In genomic region chr17:79028496-79029326, GRCh38 we compare ENCODE assay signal across 12 cellular contexts. TPM values are rescaled to one million over a fixed set of nuclear protein-coding genes. Genes with fewer than 3 reads are reported as not detected.
DNase-seq lines count a peak whose midpoint lies in the region; ATAC-seq, FAIRE-seq and TF ChIP-seq lines count a peak whose summit lies in the region.
"Had no signal": no experiment of that assay in that cellular context is flagged by ENCODE, and none has a peak within 500 bp of the region (broad histone marks: within the 10 kb centered on the region; RNA-seq: fewer than 3 reads in every experiment).

No MANE protein-coding gene starts in this region.

- CTCF ChIA-PET in BJ (lab: Yijun Ruan, JAX), result interaction anchor here (1.0 to 4.8 kb wide), 7 partner anchors 9 to 365 kb away, joined by 3 to 37 read pairs (median 5); no protein-coding TSS in a partner anchor

- H3K27me3 Mint-ChIP-seq in progenitor cell of endocrine pancreas, result peaks cover 60% of the 10 kb centered on the region

- FAIRE-seq in HTR-8/SVneo (lab: Jason Lieb, UNC), result no peak
- FAIRE-seq: GM19239 had no signal

- H3K4me3 Mint-ChIP-seq in progenitor cell of endocrine pancreas (ENCODE audit: low read depth), result no peak overlapping the region

- TF ChIP-seq CTCF in BJ (IDR thresholded peaks at IDR 0.05; ENCODE audit: insufficient read depth, low read depth, low read length) (peak; percentile 34; the same call in 1 of the 2 replicates), choroid plexus epithelial cell (conservative IDR thresholded peaks at IDR 0.05; ENCODE audit: low read depth, low read length) (peak; percentile 42), progenitor cell of endocrine pancreas (IDR thresholded peaks at IDR 0.05; ENCODE audit: unreplicated experiment) (peak; percentile 11)

- H3K4me1 Mint-ChIP-seq in progenitor cell of endocrine pancreas (ENCODE audit: low read depth), result peaks cover 8% of the 10 kb centered on the region

- H3K36me3 ChIP-seq in BJ (ENCODE audit: control insufficient read depth, insufficient read depth, low read length), result no peaks in the 10 kb centered on the region

- H3K4me3 ChIP-seq in BJ (ENCODE audit: low read depth, low read length) (no peak overlapping the region), choroid plexus epithelial cell (ENCODE audit: low read depth, low read length) (no peak overlapping the region)

- no peak overlapping the region for H3K27ac Mint-ChIP-seq in progenitor cell of endocrine pancreas

- H3K36me3 Mint-ChIP-seq in progenitor cell of endocrine pancreas (ENCODE audit: insufficient read depth), result no peaks in the 10 kb centered on the region

- POLR2A ChIA-PET in BJ (lab: Charles Lee), result no interaction called here

- H3K27me3 ChIP-seq in BJ (ENCODE audit: control insufficient read depth, insufficient read depth, low read length), result no peaks in the 10 kb centered on the region

- no peak for ATAC-seq in GM21360 (IDR thresholded peaks at IDR 0.05; ENCODE audit: unreplicated experiment)

- DNase-seq in BJ (ENCODE audit: low read depth) (no peak), HT-29 (ENCODE audit: low spot score) (peak; percentile 22), choroid plexus epithelial cell (ENCODE audit: low read depth) (no peak), progenitor cell of endocrine pancreas (ENCODE audit: low spot score, unreplicated experiment) (no peak), NCI-H446 (lab: John Stamatoyannopoulos, UW) (no peak), HTR-8/SVneo (ENCODE audit: insufficient read length, low spot score) (no peak)
- no peak for DNase-seq in activated naive CD4-positive, alpha-beta T cell treated with Interleukin-2 at 50 U/mL for 16 hours
- DNase-seq: amygdala, glutamatergic neuron, Karpas-422 had no signal

- no peaks in the 10 kb centered on the region for H3K9me3 Mint-ChIP-seq in progenitor cell of endocrine pancreas (ENCODE audit: low read depth)

RNA-seq across cellular contexts. Expression of gene C1QTNF1, which starts 4.7 kb away (rescaled TPM):
- 13.8 and 20.7 TPM in 2 replicates for polyA plus RNA-seq in BJ (2011; rRNA removed)
- polyA minus RNA-seq in BJ (2011; rRNA and poly(A)+ RNA removed), result 9.7 and 21.8 TPM in 2 replicates
- total RNA-seq in HT-29 (2014; rRNA removed; shearing (Covaris generic)), result 3.6 and 7.5 TPM in 2 replicates
- 0.67 and 2.0 TPM in 2 replicates for total RNA-seq in progenitor cell of endocrine pancreas

RNA-seq across cellular contexts. Expression of gene CANT1, which starts 19.1 kb away (rescaled TPM):
- 58.7 and 83.5 TPM in 2 replicates for polyA plus RNA-seq in BJ (2011; rRNA removed)
- polyA minus RNA-seq in BJ (2011; rRNA and poly(A)+ RNA removed), result 31.8 and 40.0 TPM in 2 replicates
- 89.2 and 96.4 TPM in 2 replicates for total RNA-seq in HT-29 (2014; rRNA removed; shearing (Covaris generic))
- 59.0 and 66.3 TPM in 2 replicates for total RNA-seq in progenitor cell of endocrine pancreas

RNA-seq across cellular contexts. Expression of gene ENGASE, which starts 45.9 kb away (rescaled TPM):
- 4.7 and 7.4 TPM in 2 replicates for polyA plus RNA-seq in BJ (2011; rRNA removed)
- 6.7 and 7.9 TPM in 2 replicates for polyA minus RNA-seq in BJ (2011; rRNA and poly(A)+ RNA removed)
- total RNA-seq in HT-29 (2014; rRNA removed; shearing (Covaris generic)), result 22.5 and 26.7 TPM in 2 replicates
- total RNA-seq in progenitor cell of endocrine pancreas, result 50.9 and 52.4 TPM in 2 replicates

RNA-seq across cellular contexts. Expression of gene LGALS3BP, which starts 49.0 kb away (rescaled TPM):
- 39.0 and 102 TPM in 2 replicates for polyA plus RNA-seq in BJ (2011; rRNA removed)
- 21.7 and 22.3 TPM in 2 replicates for polyA minus RNA-seq in BJ (2011; rRNA and poly(A)+ RNA removed)
- 1,319 and 1,392 TPM in 2 replicates for total RNA-seq in HT-29 (2014; rRNA removed; shearing (Covaris generic))
- 69.5 and 72.5 TPM in 2 replicates for total RNA-seq in progenitor cell of endocrine pancreas
